ENCODE assay signal across 1 cellular context in the genomic region with DNA sequence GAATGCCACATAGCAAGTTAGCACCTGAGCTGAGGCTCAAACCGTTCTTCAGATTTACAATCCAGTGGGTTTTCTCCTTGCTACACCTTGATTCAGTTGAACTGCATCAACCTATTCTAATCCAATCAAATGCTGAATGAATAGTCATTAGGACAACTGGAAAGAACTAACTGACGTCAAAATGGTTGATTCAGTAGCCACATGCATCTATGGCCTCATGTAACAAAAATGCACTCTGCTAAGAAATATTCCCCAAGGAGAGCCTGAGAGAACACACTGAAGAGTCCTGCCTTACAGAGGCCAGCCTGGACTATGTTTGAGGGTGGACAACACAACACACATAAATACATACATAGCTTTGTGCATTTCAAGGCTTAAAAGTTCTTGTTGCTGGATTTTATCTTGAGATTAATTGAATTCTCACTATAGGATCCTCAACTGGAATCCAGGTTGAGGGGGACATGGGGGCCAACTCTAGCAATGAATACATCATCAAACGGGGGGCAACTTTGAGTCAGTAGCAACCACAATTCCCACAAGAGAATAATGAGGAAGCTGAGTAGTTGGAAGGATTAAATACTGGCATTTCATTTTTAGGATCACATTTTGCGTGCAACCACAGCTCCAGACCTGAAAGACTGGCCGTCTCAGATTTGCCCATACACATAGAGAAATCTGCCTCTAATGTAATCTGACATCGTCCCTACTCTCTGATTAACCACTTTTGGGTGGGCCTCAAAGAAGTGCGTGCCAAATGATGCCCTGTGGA.
TF ChIP-seq lines count a peak whose summit lies in the region.

No MANE protein-coding gene starts in this region.

TF ChIP-seq in WTC11, 78 proteins besides CTCF, POLR2A, EP300 and RAD21 (continued from another document):
- TF ChIP-seq AR (CRISPR knock-in tag; IDR thresholded peaks at IDR 0.05) (no peak), NFYB (CRISPR knock-in tag; conservative IDR thresholded peaks at IDR 0.05; ENCODE audit: low read depth) (no peak), SMAD3 (CRISPR knock-in tag; IDR thresholded peaks at IDR 0.05; ENCODE audit: borderline replicate concordance) (no peak), FOXP4 (CRISPR knock-in tag; IDR thresholded peaks at IDR 0.05) (no peak), ATF2 (CRISPR knock-in tag; IDR thresholded peaks at IDR 0.05; ENCODE audit: borderline replicate concordance, low read depth) (no peak), FOXK1 (CRISPR knock-in tag; IDR thresholded peaks at IDR 0.05) (no peak)
- TF ChIP-seq, protein P1, sequence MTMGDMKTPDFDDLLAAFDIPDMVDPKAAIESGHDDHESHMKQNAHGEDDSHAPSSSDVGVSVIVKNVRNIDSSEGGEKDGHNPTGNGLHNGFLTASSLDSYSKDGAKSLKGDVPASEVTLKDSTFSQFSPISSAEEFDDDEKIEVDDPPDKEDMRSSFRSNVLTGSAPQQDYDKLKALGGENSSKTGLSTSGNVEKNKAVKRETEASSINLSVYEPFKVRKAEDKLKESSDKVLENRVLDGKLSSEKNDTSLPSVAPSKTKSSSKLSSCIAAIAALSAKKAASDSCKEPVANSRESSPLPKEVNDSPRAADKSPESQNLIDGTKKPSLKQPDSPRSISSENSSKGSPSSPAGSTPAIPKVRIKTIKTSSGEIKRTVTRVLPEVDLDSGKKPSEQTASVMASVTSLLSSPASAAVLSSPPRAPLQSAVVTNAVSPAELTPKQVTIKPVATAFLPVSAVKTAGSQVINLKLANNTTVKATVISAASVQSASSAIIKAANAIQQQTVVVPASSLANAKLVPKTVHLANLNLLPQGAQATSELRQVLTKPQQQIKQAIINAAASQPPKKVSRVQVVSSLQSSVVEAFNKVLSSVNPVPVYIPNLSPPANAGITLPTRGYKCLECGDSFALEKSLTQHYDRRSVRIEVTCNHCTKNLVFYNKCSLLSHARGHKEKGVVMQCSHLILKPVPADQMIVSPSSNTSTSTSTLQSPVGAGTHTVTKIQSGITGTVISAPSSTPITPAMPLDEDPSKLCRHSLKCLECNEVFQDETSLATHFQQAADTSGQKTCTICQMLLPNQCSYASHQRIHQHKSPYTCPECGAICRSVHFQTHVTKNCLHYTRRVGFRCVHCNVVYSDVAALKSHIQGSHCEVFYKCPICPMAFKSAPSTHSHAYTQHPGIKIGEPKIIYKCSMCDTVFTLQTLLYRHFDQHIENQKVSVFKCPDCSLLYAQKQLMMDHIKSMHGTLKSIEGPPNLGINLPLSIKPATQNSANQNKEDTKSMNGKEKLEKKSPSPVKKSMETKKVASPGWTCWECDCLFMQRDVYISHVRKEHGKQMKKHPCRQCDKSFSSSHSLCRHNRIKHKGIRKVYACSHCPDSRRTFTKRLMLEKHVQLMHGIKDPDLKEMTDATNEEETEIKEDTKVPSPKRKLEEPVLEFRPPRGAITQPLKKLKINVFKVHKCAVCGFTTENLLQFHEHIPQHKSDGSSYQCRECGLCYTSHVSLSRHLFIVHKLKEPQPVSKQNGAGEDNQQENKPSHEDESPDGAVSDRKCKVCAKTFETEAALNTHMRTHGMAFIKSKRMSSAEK (CRISPR knock-in tag; IDR thresholded peaks at IDR 0.05; ENCODE audit: borderline replicate concordance), result no peak
